Comparison of ENCODE assay signal across 13 cellular contexts in genomic region chr10:11329055-11329673, GRCh38.
DNase-seq lines count a peak whose midpoint lies in the region; ATAC-seq and TF ChIP-seq lines count a peak whose summit lies in the region.
"Had no signal": no experiment of that assay in that cellular context is flagged by ENCODE, and none has a peak within 500 bp of the region (broad histone marks: within the 10 kb centered on the region; RNA-seq: fewer than 3 reads in every experiment).

No MANE protein-coding gene starts in this region.

- H3K9ac ChIP-seq in mammary epithelial cell (ENCODE audit: insufficient read depth, low read length), result no peak overlapping the region

- H3K36me3 ChIP-seq in mammary epithelial cell (ENCODE audit: insufficient read depth, low read length) (no peaks in the 10 kb centered on the region), ascending aorta (peaks cover 0 to 8% of the 10 kb centered on the region in 2 donors), tibial artery (peaks cover 0 to 22% (median 15%) of the 10 kb centered on the region in 3 donors)
- H3K36me3 ChIP-seq: right lobe of liver had no signal

- no peaks in the 10 kb centered on the region for H3K27me3 ChIP-seq in mammary epithelial cell (ENCODE audit: insufficient read depth, low read length)
- no peaks in the 10 kb centered on the region for H3K27me3 ChIP-seq in ascending aorta
- no peaks in the 10 kb centered on the region for H3K27me3 ChIP-seq in tibial artery
- H3K27me3 ChIP-seq: right lobe of liver had no signal

- no peaks in the 10 kb centered on the region for H4K20me1 ChIP-seq in mammary epithelial cell (ENCODE audit: insufficient read depth, low read length)

- CTCF ChIA-PET in mammary epithelial cell (lab: Charles Lee; ENCODE audit: low non-redundant PET) (no interaction called here), MCF 10A (lab: Yijun Ruan, JAX) (no interaction called here)

- H3K4me3 Mint-ChIP-seq in MCF 10A (ENCODE audit: unreplicated experiment) (no peak overlapping the region), memory B cell (no peak overlapping the region)

- peak overlapping the region; percentile 10 for H2AFZ ChIP-seq in mammary epithelial cell (ENCODE audit: low read depth, low read length)

- no peaks in the 10 kb centered on the region for H3K79me2 ChIP-seq in mammary epithelial cell (ENCODE audit: insufficient read depth, low read length)

- in situ Hi-C loops in mammary epithelial cell (cut with MboI; ENCODE audit: low sequenced_read_pairs in 2 of 2), result no loop called here

- H3K27ac ChIP-seq in mammary epithelial cell (ENCODE audit: insufficient read depth, low read depth, low read length) (no peak overlapping the region), ascending aorta (peak overlapping the region; percentile 66 to 74), tibial artery (peak overlapping the region; percentile 62 to 64)
- H3K27ac ChIP-seq: right lobe of liver had no signal

- TF ChIP-seq CTCF in mammary epithelial cell (conservative IDR thresholded peaks at IDR 0.05 in 1 of 2, IDR thresholded peaks at IDR 0.05 in 1 of 2; ENCODE audit: extremely low read depth in 1 of 2, insufficient read depth in 1 of 2, low read depth in 1 of 2, low read length in 2 of 2), result no peak
- TF ChIP-seq CTCF in MCF 10A (IDR thresholded peaks at IDR 0.05; ENCODE audit: unreplicated experiment), result no peak
- TF ChIP-seq CTCF in ascending aorta (IDR thresholded peaks at IDR 0.05), result no peak
- TF ChIP-seq CTCF in tibial artery (IDR thresholded peaks at IDR 0.05), result no peak

- no peaks in the 10 kb centered on the region for H3K4me1 ChIP-seq in mammary epithelial cell (ENCODE audit: insufficient read depth, low read length)
- H3K4me1 ChIP-seq in ascending aorta, result peaks cover 13 to 40% of the 10 kb centered on the region in 2 donors
- H3K4me1 ChIP-seq in tibial artery, result peaks cover 0 to 51% (median 24%) of the 10 kb centered on the region in 4 donors
- H3K4me1 ChIP-seq: right lobe of liver had no signal

- no peaks in the 10 kb centered on the region for H3K9me3 Mint-ChIP-seq in MCF 10A (ENCODE audit: unreplicated experiment)
- H3K9me3 Mint-ChIP-seq in memory B cell, result no peaks in the 10 kb centered on the region

- dilution Hi-C loops in mammary epithelial cell (cut with HindIII; ENCODE audit: low sequenced_read_pairs), result no loop called here

- no peaks in the 10 kb centered on the region for H3K36me3 Mint-ChIP-seq in MCF 10A (ENCODE audit: insufficient read depth, unreplicated experiment)
- H3K36me3 Mint-ChIP-seq in memory B cell, result peaks cover 50% of the 10 kb centered on the region

- BruUV-seq in mammary epithelial cell (replicated peaks; lab: Mats Ljungman, UMichigan), result no TSS peak
- no TSS peak for BruUV-seq in MCF 10A (replicated peaks; lab: Mats Ljungman, UMichigan)

- H3K27ac Mint-ChIP-seq in MCF 10A (ENCODE audit: low read depth, unreplicated experiment) (no peak overlapping the region), memory B cell (peak overlapping the region; percentile 77)

- 7% methylated on average over 7 of the region's 12 CpGs for WGBS in mammary epithelial cell (ENCODE audit: low coverage, missing lambda C conversion rate)

- DNase-seq in mammary epithelial cell, result no peak
- DNase-seq in MCF 10A (ENCODE audit: unreplicated experiment), result no peak
- no peak for DNase-seq in ascending aorta (ENCODE audit: low spot score in 2 of 2)
- DNase-seq in memory B cell (ENCODE audit: low spot score in 2 of 2), result no peak
- DNase-seq in tibial artery, result no peak
- DNase-seq in NCI-H510A (lab: John Stamatoyannopoulos, UW), result no peak
- DNase-seq in stimulated activated CD4-positive, alpha-beta T cell treated with anti-CD3 and anti-CD28 coated beads, Interleukin-4, amount 100 ng/mL, for 24 hours, result no peak
- DNase-seq: NCI-H2029, right lobe of liver, RPMI8226 had no signal

- ATAC-seq in memory B cell (ENCODE audit: low read depth) (no peak), HG02759 (IDR thresholded peaks at IDR 0.05; ENCODE audit: unreplicated experiment) (no peak)
- ATAC-seq: activated CD4-positive, CD25-positive, alpha-beta regulatory T cell treated with anti-CD3 and anti-CD28 coated beads, Interleukin-2, amount 50 U/mL, for 24 hours had no signal

- POLR2A ChIA-PET in MCF 10A (lab: Yijun Ruan, JAX), result no interaction called here

- H3K27me3 Mint-ChIP-seq in MCF 10A (ENCODE audit: insufficient read depth, unreplicated experiment) (no peaks in the 10 kb centered on the region), memory B cell (no peaks in the 10 kb centered on the region)

- intact Hi-C loops in mammary epithelial cell (cut with micrococcal nuclease) (no loop called here), MCF 10A (cut with micrococcal nuclease) (no loop called here), ascending aorta (cut with DNase I) (no loop called here), tibial artery (cut with DNase I; ENCODE audit: low total_unique reads) (no loop called here)

- no peak overlapping the region for H3K4me3 ChIP-seq in mammary epithelial cell (replicated peaks in 1 of 3; ENCODE audit: insufficient read depth in 1 of 3, low read depth in 2 of 3, low read length in 3 of 3)
- H3K4me3 ChIP-seq in ascending aorta, result peak overlapping the region in 1 of 2 donors; percentile 33
- H3K4me3 ChIP-seq in tibial artery, result peak overlapping the region; percentile 8 to 15
- H3K4me3 ChIP-seq: lung, right lobe of liver had no signal

- H3K9me3 ChIP-seq in mammary epithelial cell (replicated peaks; ENCODE audit: insufficient read depth, low read length) (peaks cover 8% of the 10 kb centered on the region), ascending aorta (no peaks in the 10 kb centered on the region), tibial artery (no peaks in the 10 kb centered on the region)
- H3K9me3 ChIP-seq: right lobe of liver had no signal

- peaks cover 16% of the 10 kb centered on the region for H3K4me1 Mint-ChIP-seq in MCF 10A (ENCODE audit: insufficient read depth, unreplicated experiment)
- H3K4me1 Mint-ChIP-seq in memory B cell, result peaks cover 21% of the 10 kb centered on the region

- no peak overlapping the region for H3K4me2 ChIP-seq in mammary epithelial cell (ENCODE audit: insufficient read depth, low read depth, low read length)

Comparison
In these comparisons a context has a peak if more than half of its experiments do, and no peak if none do; other contexts are left out.
1. H3K4me3 ChIP-seq: peak in tibial artery (2 of 2); none in mammary epithelial cell (0 of 3).